Comparison of ENCODE assay signal across 28 cellular contexts in the genomic region with DNA sequence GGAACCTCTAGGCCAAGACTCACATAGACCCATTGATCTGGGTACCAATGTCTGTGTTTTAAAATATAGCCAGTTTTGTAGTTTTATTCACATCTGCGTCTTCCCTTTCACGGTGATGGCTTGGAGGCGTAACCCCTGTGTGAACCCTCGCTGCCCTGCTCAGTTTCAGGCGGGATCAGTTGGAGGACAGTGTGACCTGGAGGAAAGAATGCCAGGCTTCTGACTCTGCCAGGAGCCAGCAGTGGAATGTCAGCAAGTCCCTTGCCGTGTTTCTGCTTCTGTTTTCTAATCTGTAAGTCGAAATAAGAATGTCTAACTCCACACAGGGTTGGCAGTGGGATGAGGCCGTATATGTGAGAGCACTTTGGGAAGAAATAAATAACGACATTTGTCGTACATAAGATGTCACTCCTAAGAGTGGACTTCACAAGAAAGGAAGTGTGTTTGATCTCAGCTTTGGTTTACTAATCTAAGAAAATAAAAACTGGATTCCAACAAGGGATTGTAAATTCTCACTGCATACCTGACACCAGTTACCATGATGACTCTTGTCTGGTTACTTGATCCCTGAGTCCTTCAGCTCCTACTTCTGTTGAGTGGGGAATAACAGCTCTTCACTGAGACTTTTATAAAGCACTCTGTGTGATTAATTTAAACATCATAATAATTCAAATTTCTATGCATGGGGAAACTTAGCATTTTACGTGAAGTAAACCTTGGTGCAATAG. TPM values are rescaled to one million over a fixed set of nuclear protein-coding genes. Genes with fewer than 3 reads are reported as not detected.
DNase-seq lines count a peak whose midpoint lies in the region; ATAC-seq and TF ChIP-seq lines count a peak whose summit lies in the region.
"Had no signal": no experiment of that assay in that cellular context is flagged by ENCODE, and none has a peak within 500 bp of the region (broad histone marks: within the 10 kb centered on the region; RNA-seq: fewer than 3 reads in every experiment).

No MANE protein-coding gene starts in this region.

- H3K27me3 ChIP-seq in SK-N-SH (ENCODE audit: insufficient read depth) (no peaks in the 10 kb centered on the region), left ventricle myocardium inferior (ENCODE audit: low read depth) (peaks cover 2% of the 10 kb centered on the region)
- H3K27me3 ChIP-seq: testis had no signal

- H3K79me2 ChIP-seq in SK-N-SH (ENCODE audit: insufficient read depth): no peaks in the 10 kb centered on the region

- no peaks in the 10 kb centered on the region for H3F3A ChIP-seq in SK-N-SH (replicated peaks; ENCODE audit: insufficient read depth)

- no peak for TF ChIP-seq RAD21 in SK-N-SH (IDR thresholded peaks at IDR 0.05; ENCODE audit: low read length)
- TF ChIP-seq RAD21 in Ishikawa (IDR thresholded peaks at IDR 0.05; ENCODE audit: low read depth): no peak

- H3K9me2 ChIP-seq in SK-N-SH: no peaks in the 10 kb centered on the region

- TF ChIP-seq CTCF in SK-N-SH (IDR thresholded peaks at IDR 0.05) (no peak), left ventricle myocardium inferior (IDR thresholded peaks at IDR 0.05; ENCODE audit: borderline replicate concordance) (no peak), retinal pigment epithelial cell (conservative IDR thresholded peaks at IDR 0.05; ENCODE audit: low read depth, low read length) (no peak), GM10266 (IDR thresholded peaks at IDR 0.05; ENCODE audit: control insufficient read depth, insufficient read depth, low read depth, missing control alignments) (no peak)

- H3K9ac ChIP-seq in SK-N-SH: no peak overlapping the region

- H3K4me2 ChIP-seq in SK-N-SH: no peak overlapping the region

- intact Hi-C loops in left ventricle myocardium inferior (cut with micrococcal nuclease): no loop called here

- no peak for TF ChIP-seq EP300 in SK-N-SH (IDR thresholded peaks at IDR 0.05; ENCODE audit: borderline replicate concordance in 1 of 2, low read depth in 1 of 2, low read length in 1 of 2)
- peak; percentile 12; the same call in 1 of the 2 replicates for TF ChIP-seq EP300 in Ishikawa (IDR thresholded peaks at IDR 0.05; ENCODE audit: borderline replicate concordance)

- CTCF ChIA-PET in SK-N-SH (lab: Yijun Ruan, JAX): interaction anchor here (0.6 to 1.4 kb wide), 3 partner anchors 17 to 199 kb away, joined by 3 to 8 read pairs (median 4); partner anchors contain the start of gene RAB8B

- no peak overlapping the region for H3K4me3 ChIP-seq in SK-N-SH (ENCODE audit: low read depth in 2 of 2, low read length in 1 of 2)
- no peak overlapping the region for H3K4me3 ChIP-seq in left ventricle myocardium inferior
- no peak overlapping the region for H3K4me3 ChIP-seq in retinal pigment epithelial cell (ENCODE audit: low read length)
- H3K4me3 ChIP-seq: skin epidermis, testis had no signal

- H3K9me3 ChIP-seq in SK-N-SH (no peaks in the 10 kb centered on the region), left ventricle myocardium inferior (replicated peaks) (no peaks in the 10 kb centered on the region)
- H3K9me3 ChIP-seq: testis had no signal

- H2AFZ ChIP-seq in SK-N-SH (ENCODE audit: low read depth): no peak overlapping the region

- no peaks in the 10 kb centered on the region for H4K20me1 ChIP-seq in SK-N-SH (ENCODE audit: insufficient read depth)

- DNase-seq in SK-N-SH (no peak), left ventricle myocardium inferior (no peak), retinal pigment epithelial cell (ENCODE audit: low read depth) (peak; percentile 60), GM10266 (ENCODE audit: extremely low spot score) (no peak)
- no peak for DNase-seq in activated effector memory CD4-positive, alpha-beta T cell treated with Interleukin-2 at 50 U/mL for 16 hours
- DNase-seq: activated CD4-positive, alpha-beta T cell treated with anti-CD3 and anti-CD28 coated beads, Interleukin-2, amount 10 ng/mL, durations not matched to agents 7 days and 5 days; activated naive CD4-positive, alpha-beta T cell treated with anti-CD3 and anti-CD28 coated beads, Interleukin-2, amount 10 ng/mL, durations not matched to agents 7 days and 5 days; amygdala; effector CD8-positive, alpha-beta T cell; erythroblast; GF-D8; HCEC 1CT; head of caudate nucleus; kidney glomerular epithelial cell; mesenchymal stem cell; naive thymus-derived CD4-positive, alpha-beta T cell; NCI-H2171; NCI-H524 treated with DMSO at 0.1 percent for 48 hours; nucleus accumbens; stimulated activated naive CD8-positive, alpha-beta T cell treated with anti-CD3 and anti-CD28 coated beads, Interleukin-15, Interleukin-2, amounts not matched to agents 100 U/mL and 50 U/mL, for 24 hours; testis had no signal

- peaks cover 0 to 3% of the 10 kb centered on the region in 2 experiments; a peak in 1 of 4 replicates for H3K4me1 ChIP-seq in SK-N-SH (ENCODE audit: control insufficient read depth in 1 of 2, insufficient read depth in 2 of 2, low read depth in 1 of 2, low read length in 1 of 2)
- H3K4me1 ChIP-seq in left ventricle myocardium inferior: peaks cover 22% of the 10 kb centered on the region
- H3K4me1 ChIP-seq: testis had no signal

- POLR2A ChIA-PET in SK-N-SH (lab: Yijun Ruan, JAX): no interaction called here

- H3K27ac ChIP-seq in SK-N-SH (ENCODE audit: low read depth in 2 of 2, low read length in 1 of 2): no peak overlapping the region
- H3K27ac ChIP-seq in left ventricle myocardium inferior (replicated peaks): peak overlapping the region; percentile 14
- H3K27ac ChIP-seq: skin epidermis, testis had no signal

- H3K36me3 ChIP-seq in SK-N-SH (replicated peaks in 1 of 2; ENCODE audit: control insufficient read depth in 1 of 2, insufficient read depth in 2 of 2, low read length in 1 of 2) (no peaks in the 10 kb centered on the region), left ventricle myocardium inferior (no peaks in the 10 kb centered on the region)

- 82% methylated on average over 11 of the region's 11 CpGs for WGBS in SK-N-SH (ENCODE audit: low lambda C conversion rate)

- ATAC-seq in SK-N-SH treated with all-trans-retinoic acid at 6 μM for 48 hours (peak; percentile 39), GM18511 (IDR thresholded peaks at IDR 0.05; ENCODE audit: unreplicated experiment) (no peak)
- ATAC-seq: naive thymus-derived CD4-positive, alpha-beta T cell; Panc1; stimulated activated naive CD8-positive, alpha-beta T cell treated with anti-CD3 and anti-CD28 coated beads, Interleukin-15, Interleukin-2, amounts not matched to agents 100 U/mL and 50 U/mL, for 24 hours; WTC11 had no signal

TF ChIP-seq in SK-N-SH treated with all-trans-retinoic acid at 6 μM for 48 hours, 23 proteins besides CTCF, POLR2A, EP300 and RAD21 (continues in another document):
- TF ChIP-seq ZC3H10 (CRISPR knock-in tag; IDR thresholded peaks at IDR 0.05) (no peak), TCF4 (CRISPR knock-in tag; IDR thresholded peaks at IDR 0.05; ENCODE audit: borderline replicate concordance) (no peak)

TF ChIP-seq in SK-N-SH, 30 proteins besides CTCF, POLR2A, EP300 and RAD21 (continues in another document):
- TF ChIP-seq TCF12 (IDR thresholded peaks at IDR 0.05) (no peak), CHD2 (IDR thresholded peaks at IDR 0.05; ENCODE audit: low read length, partially characterized antibody) (no peak), RFX5 (IDR thresholded peaks at IDR 0.05; ENCODE audit: low read length) (no peak), EZH2phosphoT487 (IDR thresholded peaks at IDR 0.05; ENCODE audit: borderline replicate concordance, low read depth) (no peak), USF1 (IDR thresholded peaks at IDR 0.05; ENCODE audit: borderline replicate concordance, low read depth) (no peak), RCOR1 (IDR thresholded peaks at IDR 0.05; ENCODE audit: low read length) (no peak), NFIC (IDR thresholded peaks at IDR 0.05; ENCODE audit: borderline replicate concordance) (no peak), POLR2AphosphoS5 (IDR thresholded peaks at IDR 0.05; ENCODE audit: low read depth, low read length) (no peak)

TF ChIP-seq in Ishikawa, 13 proteins besides CTCF, POLR2A, EP300 and RAD21:
- TF ChIP-seq TAF1 (IDR thresholded peaks at IDR 0.05; ENCODE audit: low read depth): no peak
- no peak for TF ChIP-seq EGR1 (IDR thresholded peaks at IDR 0.05)
- TF ChIP-seq, protein P1, sequence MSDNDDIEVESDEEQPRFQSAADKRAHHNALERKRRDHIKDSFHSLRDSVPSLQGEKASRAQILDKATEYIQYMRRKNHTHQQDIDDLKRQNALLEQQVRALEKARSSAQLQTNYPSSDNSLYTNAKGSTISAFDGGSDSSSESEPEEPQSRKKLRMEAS (IDR thresholded peaks at IDR 0.05): no peak
- no peak for TF ChIP-seq CEBPB (IDR thresholded peaks at IDR 0.05)
- no peak for TF ChIP-seq CREB1 (IDR thresholded peaks at IDR 0.05; ENCODE audit: low read depth)
- TF ChIP-seq REST (IDR thresholded peaks at IDR 0.05; ENCODE audit: low read depth): no peak
- no peak for TF ChIP-seq NFIC (IDR thresholded peaks at IDR 0.05)
- no peak for TF ChIP-seq TCF12 (IDR thresholded peaks at IDR 0.05; ENCODE audit: low read depth)
- TF ChIP-seq YY1 (IDR thresholded peaks at IDR 0.05; ENCODE audit: low read depth): no peak
- TF ChIP-seq TEAD4 (IDR thresholded peaks at IDR 0.05): no peak

RNA-seq across cellular contexts. Expression of gene CA12, which starts 6.3 kb away (rescaled TPM):
- polyA plus RNA-seq in SK-N-SH (2012; rRNA removed): 39.4 and 44.3 TPM in 2 replicates
- polyA plus RNA-seq in SK-N-SH (2012; cell fraction: cytosol; rRNA removed): 32.6 and 41.3 TPM in 2 replicates
- polyA plus RNA-seq in SK-N-SH (2012; cell fraction: nucleus; rRNA removed): 25.4 and 33.6 TPM in 2 replicates
- 0.25 TPM for total RNA-seq in left ventricle myocardium inferior
- total RNA-seq: activated CD4-positive, alpha-beta T cell treated with anti-CD3 and anti-CD28 coated beads, Interleukin-2, amount 10 ng/mL, durations not matched to agents 7 days and 5 days had no signal
- polyA plus RNA-seq: IgD-negative memory B cell; naive thymus-derived CD4-positive, alpha-beta T cell had no signal
